8 cellular contexts compared by ENCODE assay signal in the genomic region with DNA sequence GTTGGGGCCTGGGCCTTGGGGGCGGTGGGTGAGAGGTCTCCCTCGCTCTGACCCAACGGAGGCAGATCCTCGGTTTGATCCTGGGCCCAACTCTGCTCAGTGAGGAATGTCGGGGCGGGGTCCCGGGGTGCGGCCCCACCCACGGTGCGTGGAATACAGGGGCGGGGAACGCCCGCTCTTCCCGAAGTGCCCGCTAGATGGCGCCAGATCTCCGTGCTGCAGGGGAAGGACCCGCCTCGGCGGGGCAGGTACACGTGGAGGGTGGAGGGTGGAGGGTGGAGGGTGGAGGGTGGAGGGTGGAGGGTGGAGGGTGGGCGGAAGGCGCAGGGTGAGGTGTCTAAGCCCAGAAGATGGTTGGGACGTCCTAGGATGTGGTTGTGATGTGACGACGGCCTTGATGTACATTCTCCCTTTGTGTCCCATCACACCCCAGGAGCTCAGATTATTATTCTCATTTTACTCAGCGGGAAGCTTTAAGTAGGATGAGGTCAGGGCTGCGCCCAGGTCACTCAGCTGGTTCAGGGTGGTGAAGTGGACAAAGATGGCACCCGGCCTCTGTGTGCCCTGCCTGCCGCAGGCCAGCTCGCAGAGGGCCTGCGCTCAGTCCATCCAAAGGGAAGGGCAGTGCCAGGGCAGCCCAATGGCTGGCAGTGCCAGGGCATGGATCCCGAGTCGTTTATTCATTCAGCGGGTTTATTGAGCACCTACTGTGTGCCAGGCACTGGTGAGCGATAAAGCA. TPM values are rescaled to one million over a fixed set of nuclear protein-coding genes. Genes with fewer than 3 reads are reported as not detected.
DNase-seq lines count a peak whose midpoint lies in the region; ATAC-seq and TF ChIP-seq lines count a peak whose summit lies in the region.

No MANE protein-coding gene starts in this region.

- intact Hi-C loops in left cardiac atrium (cut with DNase I) (loop anchor here in 1 of 2 donors (1.0 to 10.0 kb wide), 3 partner anchors 64 to 246 kb away; a partner anchor contains a TSS), sigmoid colon (cut with DNase I) (loop anchor here (1.0 to 5.0 kb wide), 4 partner anchors 64 to 388 kb away; a partner anchor contains a TSS)

- H3K27me3 Mint-ChIP-seq in activated naive CD8-positive, alpha-beta T cell treated with anti-CD3 and anti-CD28 coated beads, Interleukin-2, amount 10 ng/mL, durations not matched to agents 7 days and 5 days = peaks cover 2% of the 10 kb centered on the region

- peak overlapping the region; percentile 86 for H3K27ac Mint-ChIP-seq in activated naive CD8-positive, alpha-beta T cell treated with anti-CD3 and anti-CD28 coated beads, Interleukin-2, amount 10 ng/mL, durations not matched to agents 7 days and 5 days

- TF ChIP-seq CTCF in LNCAP (IDR thresholded peaks at IDR 0.05) = peak; percentile 63
- peak; percentile 51 to 92 (median 60) for TF ChIP-seq CTCF in sigmoid colon (IDR thresholded peaks at IDR 0.05)

- H3K27ac ChIP-seq in sigmoid colon = peak overlapping the region in 2 of 4 donors; percentile 3 to 41

- no peak for TF ChIP-seq POLR2A in sigmoid colon (IDR thresholded peaks at IDR 0.05)

- no peaks in the 10 kb centered on the region for H3K9me3 Mint-ChIP-seq in activated naive CD8-positive, alpha-beta T cell treated with anti-CD3 and anti-CD28 coated beads, Interleukin-2, amount 10 ng/mL, durations not matched to agents 7 days and 5 days

- H3K9me3 ChIP-seq in sigmoid colon = no peaks in the 10 kb centered on the region

- H3K4me3 ChIP-seq in sigmoid colon = peak overlapping the region in 2 of 4 donors; percentile 13 to 34

- DNase-seq in GDM1 (lab: John Stamatoyannopoulos, UW) (peak; percentile 57), SW480 (ENCODE audit: low spot score) (peak; percentile 67), left cardiac atrium (peak; percentile 84), sigmoid colon (peak; percentile 88), middle frontal gyrus (ENCODE audit: extremely low spot score, low spot score) (no peak)
- DNase-seq in activated naive CD8-positive, alpha-beta T cell treated with anti-CD3 and anti-CD28 coated beads, Interleukin-2, amount 10 ng/mL, durations not matched to agents 7 days and 5 days = peak; percentile 91

- H3K27me3 ChIP-seq in sigmoid colon = no peaks in the 10 kb centered on the region

- H3K36me3 Mint-ChIP-seq in activated naive CD8-positive, alpha-beta T cell treated with anti-CD3 and anti-CD28 coated beads, Interleukin-2, amount 10 ng/mL, durations not matched to agents 7 days and 5 days = no peaks in the 10 kb centered on the region

- POLR2A ChIA-PET in activated naive CD8-positive, alpha-beta T cell treated with anti-CD3 and anti-CD28 coated beads, Interleukin-2, amount 10 ng/mL, durations not matched to agents 7 days and 5 days (lab: Charles Lee) = interaction anchor here (1.0 to 3.5 kb wide), 4 partner anchors 9 to 388 kb away, joined by 3 to 14 read pairs (median 8); a partner anchor contains a TSS

- H3K36me3 ChIP-seq in sigmoid colon = no peaks in the 10 kb centered on the region

- ATAC-seq in GM21723 (IDR thresholded peaks at IDR 0.05; ENCODE audit: unreplicated experiment) = peak; percentile 73
- peak; percentile 78 for ATAC-seq in activated naive CD8-positive, alpha-beta T cell treated with anti-CD3 and anti-CD28 coated beads, Interleukin-2, amount 10 ng/mL, durations not matched to agents 7 days and 5 days (ENCODE audit: low read depth)
- peak; percentile 94 to 95 for ATAC-seq in left cardiac atrium

- H3K4me1 ChIP-seq in sigmoid colon = peaks cover 0 to 12% (median 8%) of the 10 kb centered on the region in 4 donors

- no peak for TF ChIP-seq EP300 in sigmoid colon (IDR thresholded peaks at IDR 0.05)

- peaks cover 37% of the 10 kb centered on the region for H3K4me1 Mint-ChIP-seq in activated naive CD8-positive, alpha-beta T cell treated with anti-CD3 and anti-CD28 coated beads, Interleukin-2, amount 10 ng/mL, durations not matched to agents 7 days and 5 days

- H3K4me3 Mint-ChIP-seq in activated naive CD8-positive, alpha-beta T cell treated with anti-CD3 and anti-CD28 coated beads, Interleukin-2, amount 10 ng/mL, durations not matched to agents 7 days and 5 days = peak overlapping the region; percentile 43

- WGBS in sigmoid colon, 2 donors = 17 to 22% methylated on average over 36 of the region's 36 CpGs

RNA-seq across cellular contexts. Expression of a gene that starts 9.4 kb away (rescaled TPM):
- total RNA-seq in activated naive CD8-positive, alpha-beta T cell treated with anti-CD3 and anti-CD28 coated beads, Interleukin-2, amount 10 ng/mL, durations not matched to agents 7 days and 5 days = 1,000 to 10,000 TPM; 2,811 to 2,872 TPM
- total RNA-seq in left cardiac atrium (1,000 to 10,000 TPM; 1,239 to 1,275 TPM), sigmoid colon (1,000 to 10,000 TPM; 3,111 to 5,491 (median 5,342) TPM)
- 1,000 to 10,000 TPM; 3,769 to 7,878 (median 4,593) TPM for polyA plus RNA-seq in sigmoid colon

RNA-seq across cellular contexts. Expression of a gene that starts 46.3 kb away (rescaled TPM):
- 100 to 1,000 TPM; 341 to 350 TPM for total RNA-seq in activated naive CD8-positive, alpha-beta T cell treated with anti-CD3 and anti-CD28 coated beads, Interleukin-2, amount 10 ng/mL, durations not matched to agents 7 days and 5 days
- 100 to 1,000 TPM; 255 to 433 TPM for total RNA-seq in left cardiac atrium
- total RNA-seq in sigmoid colon = 100 to 1,000 TPM; 176 to 362 (median 199) TPM
- polyA plus RNA-seq in sigmoid colon = 1,000 to 10,000 TPM in 1 of 3 donors, 100 to 1,000 TPM in 2; 208 to 2,186 (median 596) TPM

RNA-seq across cellular contexts. Expression of a gene that starts 48.9 kb away (rescaled TPM):
- total RNA-seq in activated naive CD8-positive, alpha-beta T cell treated with anti-CD3 and anti-CD28 coated beads, Interleukin-2, amount 10 ng/mL, durations not matched to agents 7 days and 5 days = 1 to 10 TPM; 1.0 to 1.9 TPM
- total RNA-seq in left cardiac atrium = 10 to 100 TPM; 59.3 to 71.2 TPM
- total RNA-seq in sigmoid colon = 10 to 100 TPM; 26.5 to 74.8 (median 43.7) TPM
- polyA plus RNA-seq in sigmoid colon = 10 to 100 TPM in 2 of 3 donors, 1 to 10 TPM in 1; 5.4 to 39.4 (median 13.9) TPM

Comparison
In these comparisons a context has a peak if more than half of its experiments do, and no peak if none do; other contexts are left out.
1. RNA of a gene that starts 48.9 kb away (total RNA-seq): 59.3 to 71.2 TPM in left cardiac atrium and 26.5 to 74.8 TPM in sigmoid colon; 1.0 to 1.9 TPM in activated naive CD8-positive, alpha-beta T cell treated with anti-CD3 and anti-CD28 coated beads, Interleukin-2, amount 10 ng/mL, durations not matched to agents 7 days and 5 days; every median in the first group is over 4 times any median in the second.
2. Peak in every context shown above with its lines, with median percentiles within 50 percentile points of each other: ATAC-seq.